In genomic region chr7:106870983-106871410, GRCh38 we compare ENCODE assay signal across 8 cellular contexts. TPM values are rescaled to one million over a fixed set of nuclear protein-coding genes. Genes with fewer than 3 reads are reported as not detected.
A peak's percentile ranks its signal among the peaks of the same experiment; 100 is the strongest.
DNase-seq lines count a peak whose midpoint lies in the region; ATAC-seq, FAIRE-seq and TF ChIP-seq lines count a peak whose summit lies in the region.

No MANE protein-coding gene starts in this region.

- 48 to 88% methylated on average over 1 of the region's 1 CpG for WGBS in transverse colon (ENCODE audit: low coverage in 1 of 2), 2 donors
- WGBS in gastroesophageal sphincter (ENCODE audit: low coverage in 1 of 2), 2 donors, result 73 to 100% methylated on average over 1 of the region's 1 CpG

- H3K36me3 ChIP-seq in transverse colon, result no peaks in the 10 kb centered on the region
- H3K36me3 ChIP-seq in gastroesophageal sphincter, result no peaks in the 10 kb centered on the region

- H3K4me1 ChIP-seq in transverse colon (peaks cover 0 to 5% (median 0%) of the 10 kb centered on the region in 4 donors), gastroesophageal sphincter (no peaks in the 10 kb centered on the region)

- ATAC-seq in HG03095 (IDR thresholded peaks at IDR 0.05; ENCODE audit: unreplicated experiment) (peak; percentile 94), gastroesophageal sphincter (no peak)

- intact Hi-C loops in transverse colon (cut with DNase I; ENCODE audit: low total_unique reads), result no loop called here

- H3K4me3 Mint-ChIP-seq in activated naive CD4-positive, alpha-beta T cell treated with anti-CD3 and anti-CD28 coated beads, Interleukin-2, amount 50 U/mL, for 24 hours, result peak overlapping the region; percentile 65
- peak overlapping the region; percentile 40 for H3K4me3 Mint-ChIP-seq in activated CD4-positive, alpha-beta memory T cell treated with anti-CD3 and anti-CD28 coated beads, Interleukin-2, amount 10 ng/mL, durations not matched to agents 7 days and 5 days

- H3K9me3 ChIP-seq in transverse colon (no peaks in the 10 kb centered on the region), gastroesophageal sphincter (peaks cover 0 to 3% (median 0%) of the 10 kb centered on the region in 3 donors)

- H3K27me3 ChIP-seq in transverse colon (no peaks in the 10 kb centered on the region), gastroesophageal sphincter (no peaks in the 10 kb centered on the region)

- POLR2A ChIA-PET in activated CD4-positive, alpha-beta memory T cell treated with anti-CD3 and anti-CD28 coated beads, Interleukin-2, amount 10 ng/mL, durations not matched to agents 7 days and 5 days (lab: Charles Lee), result interaction anchor here (1.1 kb wide), 1 partner anchor 298 kb away, joined by 3 read pairs; the partner anchor contains the start of gene HBP1

- H3K27ac Mint-ChIP-seq in activated naive CD4-positive, alpha-beta T cell treated with anti-CD3 and anti-CD28 coated beads, Interleukin-2, amount 50 U/mL, for 24 hours, result peak overlapping the region; percentile 68
- peak overlapping the region; percentile 34 for H3K27ac Mint-ChIP-seq in activated CD4-positive, alpha-beta memory T cell treated with anti-CD3 and anti-CD28 coated beads, Interleukin-2, amount 10 ng/mL, durations not matched to agents 7 days and 5 days

- TF ChIP-seq CTCF in transverse colon (IDR thresholded peaks at IDR 0.05), result no peak
- no peak for TF ChIP-seq CTCF in gastroesophageal sphincter (IDR thresholded peaks at IDR 0.05)

- CTCF ChIA-PET in activated CD4-positive, alpha-beta memory T cell treated with anti-CD3 and anti-CD28 coated beads, Interleukin-2, amount 10 ng/mL, durations not matched to agents 7 days and 5 days (lab: Charles Lee), result no interaction called here

- H3K36me3 Mint-ChIP-seq in activated naive CD4-positive, alpha-beta T cell treated with anti-CD3 and anti-CD28 coated beads, Interleukin-2, amount 50 U/mL, for 24 hours, result peaks cover 45% of the 10 kb centered on the region
- H3K36me3 Mint-ChIP-seq in activated CD4-positive, alpha-beta memory T cell treated with anti-CD3 and anti-CD28 coated beads, Interleukin-2, amount 10 ng/mL, durations not matched to agents 7 days and 5 days (ENCODE audit: low read depth), result peaks cover 88% of the 10 kb centered on the region

- peaks cover 82% of the 10 kb centered on the region for H3K4me1 Mint-ChIP-seq in activated naive CD4-positive, alpha-beta T cell treated with anti-CD3 and anti-CD28 coated beads, Interleukin-2, amount 50 U/mL, for 24 hours
- peaks cover 66% of the 10 kb centered on the region for H3K4me1 Mint-ChIP-seq in activated CD4-positive, alpha-beta memory T cell treated with anti-CD3 and anti-CD28 coated beads, Interleukin-2, amount 10 ng/mL, durations not matched to agents 7 days and 5 days

- H3K4me3 ChIP-seq in transverse colon, result no peak overlapping the region
- no peak overlapping the region for H3K4me3 ChIP-seq in gastroesophageal sphincter

- FAIRE-seq in H54 (lab: Jason Lieb, UNC), result no peak

- H3K27me3 Mint-ChIP-seq in activated naive CD4-positive, alpha-beta T cell treated with anti-CD3 and anti-CD28 coated beads, Interleukin-2, amount 50 U/mL, for 24 hours, result no peaks in the 10 kb centered on the region
- no peaks in the 10 kb centered on the region for H3K27me3 Mint-ChIP-seq in activated CD4-positive, alpha-beta memory T cell treated with anti-CD3 and anti-CD28 coated beads, Interleukin-2, amount 10 ng/mL, durations not matched to agents 7 days and 5 days

- no peaks in the 10 kb centered on the region for H3K9me3 Mint-ChIP-seq in activated naive CD4-positive, alpha-beta T cell treated with anti-CD3 and anti-CD28 coated beads, Interleukin-2, amount 50 U/mL, for 24 hours
- peaks cover 8% of the 10 kb centered on the region for H3K9me3 Mint-ChIP-seq in activated CD4-positive, alpha-beta memory T cell treated with anti-CD3 and anti-CD28 coated beads, Interleukin-2, amount 10 ng/mL, durations not matched to agents 7 days and 5 days

- in situ Hi-C loops in transverse colon (cut with MboI; ENCODE audit: low pct_ligation_motif_present in 1 of 4, low pct_unique_long_range_greater_than_20kb in 1 of 4, low sequenced_read_pairs in 3 of 4), result no loop called here

- no peak for TF ChIP-seq EP300 in transverse colon (IDR thresholded peaks at IDR 0.05; ENCODE audit: low read depth)
- no peak for TF ChIP-seq EP300 in gastroesophageal sphincter (IDR thresholded peaks at IDR 0.05)

- no peak for DNase-seq in activated naive CD4-positive, alpha-beta T cell treated with anti-CD3 and anti-CD28 coated beads, Interleukin-2, amount 50 U/mL, for 16 hours
- DNase-seq in activated CD4-positive, alpha-beta memory T cell treated with anti-CD3 and anti-CD28 coated beads, Interleukin-2, amount 10 ng/mL, durations not matched to agents 7 days and 5 days, result no peak
- DNase-seq in transverse colon, result no peak
- no peak for DNase-seq in H54 (ENCODE audit: insufficient read length, low spot score)
- no peak for DNase-seq in SK-N-DZ (ENCODE audit: low spot score)

- H3K27ac ChIP-seq in transverse colon (peak overlapping the region in 3 of 4 donors; percentile 34 to 51 (median 42)), gastroesophageal sphincter (no peak overlapping the region)

- TF ChIP-seq POLR2A in transverse colon (IDR thresholded peaks at IDR 0.05) (no peak), H54 (IDR thresholded peaks at IDR 0.05; ENCODE audit: low read depth, low read length) (no peak), gastroesophageal sphincter (IDR thresholded peaks at IDR 0.05) (no peak)

RNA-seq across cellular contexts. Expression of gene PIK3CG, which starts 5.9 kb away (rescaled TPM):
- total RNA-seq in activated CD4-positive, alpha-beta memory T cell treated with anti-CD3 and anti-CD28 coated beads, Interleukin-2, amount 10 ng/mL, durations not matched to agents 7 days and 5 days, result 10 to 100 TPM; 47.3 to 49.6 TPM
- total RNA-seq in transverse colon (10 to 100 TPM in 2 of 4 donors, 1 to 10 TPM in 1, under 1 TPM in 1; 0.60 to 13.1 (median 9.8) TPM), gastroesophageal sphincter (1 to 10 TPM; 1.4 to 4.0 (median 2.5) TPM)
- polyA plus RNA-seq in SK-N-DZ (2014; cell fraction: cytosol; rRNA removed), result not detected in 2 replicates
- polyA plus RNA-seq in SK-N-DZ (2014; cell fraction: nucleus; rRNA removed), result not detected in 2 replicates

Comparison
In these comparisons a context has a peak if more than half of its experiments do, and no peak if none do; other contexts are left out.
1. H3K27ac ChIP-seq: peak in transverse colon (3 of 4); none in gastroesophageal sphincter (0 of 4).